ENCODE assay signal across 9 cellular contexts in genomic region chr1:149841149-149841548, GRCh38. TPM values are rescaled to one million over a fixed set of nuclear protein-coding genes. Genes with fewer than 3 reads are reported as not detected.
DNase-seq lines count a peak whose midpoint lies in the region; ATAC-seq and TF ChIP-seq lines count a peak whose summit lies in the region.
"Not testable (repeated sequence)": the region's sequence is repeated elsewhere in the genome, so short reads cannot be mapped to it uniquely, and the experiment has no call there.
"Had no signal": no experiment of that assay in that cellular context is flagged by ENCODE, and none has a peak within 500 bp of the region (broad histone marks: within the 10 kb centered on the region; RNA-seq: fewer than 3 reads in every experiment).

No MANE protein-coding gene starts in this region.

- peaks cover 0 to 29% (median 25%) of the 10 kb centered on the region in 9 donors for H3K4me1 ChIP-seq in heart right ventricle

- not testable (repeated sequence) for DNase-seq in activated T-cell treated with anti-CD3 and anti-CD28 coated beads, Interleukin-2, amount 50 U/mL, for 4 hours; heart right ventricle; omental fat pad (ENCODE audit: low spot score)

- intact Hi-C loops in heart right ventricle (cut with DNase I): not testable (repeated sequence)

- not testable (repeated sequence) for H3K9me3 Mint-ChIP-seq in activated T-cell treated with anti-CD3 and anti-CD28 coated beads, Interleukin-2, amount 50 U/mL, for 4 hours

- H3K9me3 ChIP-seq in heart right ventricle: not testable (repeated sequence)

- not testable (repeated sequence) for TF ChIP-seq CTCF in heart right ventricle (IDR thresholded peaks at IDR 0.05); omental fat pad (IDR thresholded peaks at IDR 0.05)

- H3K4me1 Mint-ChIP-seq in activated T-cell treated with anti-CD3 and anti-CD28 coated beads, Interleukin-2, amount 50 U/mL, for 4 hours (ENCODE audit: low read depth): peaks cover 20% of the 10 kb centered on the region

- not testable (repeated sequence) for H3K36me3 Mint-ChIP-seq in activated T-cell treated with anti-CD3 and anti-CD28 coated beads, Interleukin-2, amount 50 U/mL, for 4 hours (ENCODE audit: insufficient read depth)

- not testable (repeated sequence) for H3K4me3 Mint-ChIP-seq in activated T-cell treated with anti-CD3 and anti-CD28 coated beads, Interleukin-2, amount 50 U/mL, for 4 hours

- not testable (repeated sequence) for H3K27ac ChIP-seq in heart right ventricle

- ATAC-seq in GM18870 (IDR thresholded peaks at IDR 0.05; ENCODE audit: unreplicated experiment) (peak; percentile 23), GM21576 (IDR thresholded peaks at IDR 0.05; ENCODE audit: unreplicated experiment) (peak; percentile 23), HG02970 (IDR thresholded peaks at IDR 0.05; ENCODE audit: low FRiP score, unreplicated experiment) (peak; percentile 17), HG03460 (IDR thresholded peaks at IDR 0.05; ENCODE audit: unreplicated experiment) (peak; percentile 21), heart right ventricle (peak; percentile 64 to 83 (median 75)), omental fat pad (ENCODE audit: low FRiP score) (peak; percentile 51)
- peak; percentile 41 to 42 for ATAC-seq in activated T-cell treated with anti-CD3 and anti-CD28 coated beads, Interleukin-2, amount 50 U/mL, for 4 hours

- H3K27me3 ChIP-seq in heart right ventricle: not testable (repeated sequence)

- not testable (repeated sequence) for H3K4me3 ChIP-seq in heart right ventricle

- not testable (repeated sequence) for H3K27me3 Mint-ChIP-seq in activated T-cell treated with anti-CD3 and anti-CD28 coated beads, Interleukin-2, amount 50 U/mL, for 4 hours (ENCODE audit: low read depth)

- WGBS in heart right ventricle, 2 donors: no CpG with 5 or more reads among the region's 26 CpGs

- H3K36me3 ChIP-seq in heart right ventricle: peaks cover 0 to 13% (median 0%) of the 10 kb centered on the region in 9 donors

RNA-seq across cellular contexts. Expression of gene BOLA1, which starts 58.2 kb away (rescaled TPM):
- total RNA-seq in activated T-cell treated with anti-CD3 and anti-CD28 coated beads, Interleukin-2, amount 50 U/mL, for 4 hours: 10 to 100 TPM; 15.7 to 18.9 (median 17.9) TPM
- total RNA-seq in heart right ventricle (10 to 100 TPM; 12.9 to 20.0 (median 15.8) TPM), omental fat pad (10 to 100 TPM; 11.5 to 28.8 (median 25.5) TPM)
- 10 to 100 TPM; 22.7 to 33.6 TPM for polyA plus RNA-seq in heart right ventricle

RNA-seq across cellular contexts. Expression of gene FCGR1A, which starts 58.7 kb away (rescaled TPM):
- total RNA-seq in activated T-cell treated with anti-CD3 and anti-CD28 coated beads, Interleukin-2, amount 50 U/mL, for 4 hours: not detected
- total RNA-seq in heart right ventricle (10 to 100 TPM in 1 of 10 donors, 1 to 10 TPM in 7, under 1 TPM in 1, not detected in 1; 0.42 to 17.8 (median 1.3) TPM), omental fat pad (10 to 100 TPM in 2 of 4 donors, 1 to 10 TPM in 2; 2.5 to 63.8 (median 12.2) TPM)
- polyA plus RNA-seq in heart right ventricle: 1 to 10 TPM; 3.4 to 5.5 TPM
- total RNA-seq: chondrocyte, endodermal cell had no signal

Comparison
In these comparisons a context has a peak if more than half of its experiments do, and no peak if none do; other contexts are left out.
1. ATAC-seq: peak in every context shown above with its lines; median percentile 75 in heart right ventricle; 51 in omental fat pad; 42 in activated T-cell treated with anti-CD3 and anti-CD28 coated beads, Interleukin-2, amount 50 U/mL, for 4 hours; 23 in GM18870; 23 in GM21576; 21 in HG03460; 17 in HG02970.